ENCODE assay signal across 1 cellular context in genomic region chr6:26285143-26286134, GRCh38.
TF ChIP-seq lines count a peak whose summit lies in the region.

No MANE protein-coding gene starts in this region.

TF ChIP-seq in GM12878, 131 proteins besides CTCF, POLR2A, EP300 and RAD21 (continued from another document and continues in another):
- TF ChIP-seq IRF3 (IDR thresholded peaks at IDR 0.05) = peak; percentile 67; the same call in 1 of the 2 replicates
- no peak for TF ChIP-seq ATF3 (IDR thresholded peaks at IDR 0.05; ENCODE audit: borderline replicate concordance, extremely low read depth, low read depth, low read length)
- peak; percentile 97 for TF ChIP-seq ATF2 (IDR thresholded peaks at IDR 0.05; ENCODE audit: low read length)
- peak; percentile 10; the same call in 1 of the 2 replicates for TF ChIP-seq MYB (IDR thresholded peaks at IDR 0.05; ENCODE audit: borderline replicate concordance, low read depth, low read length)
- TF ChIP-seq SREBF1 (IDR thresholded peaks at IDR 0.05; ENCODE audit: low read length) = no peak
- peak; percentile 85 for TF ChIP-seq PAX5 (IDR thresholded peaks at IDR 0.05; ENCODE audit: borderline replicate concordance, low read depth, low read length)
- TF ChIP-seq ZNF687 (IDR thresholded peaks at IDR 0.05) = peak; percentile 96
- peak; percentile 96 for TF ChIP-seq CREB1 (IDR thresholded peaks at IDR 0.05; ENCODE audit: low read depth)
- TF ChIP-seq SREBF2 (IDR thresholded peaks at IDR 0.05; ENCODE audit: low read length) = no peak
- peak; percentile 81 for TF ChIP-seq FOXK2 (IDR thresholded peaks at IDR 0.05)
- TF ChIP-seq BRCA1 (IDR thresholded peaks at IDR 0.05; ENCODE audit: low read depth, low read length) = no peak
- 0 out of 2 replicates have a peak, but pooled peaks have one; percentile 25 for TF ChIP-seq REST (IDR thresholded peaks at IDR 0.05; ENCODE audit: low read depth, low read length)
- TF ChIP-seq PML (IDR thresholded peaks at IDR 0.05; ENCODE audit: low read length) = peak; percentile 99
- TF ChIP-seq SIN3A (IDR thresholded peaks at IDR 0.05; ENCODE audit: low read depth, low read length) = peak; percentile 80
- peak in 1 of 2 experiments; percentile 60; a peak in 2 of 3 replicates for TF ChIP-seq EGR1 (IDR thresholded peaks at IDR 0.05; ENCODE audit: borderline replicate concordance in 1 of 2, low read depth in 2 of 2, low read length in 2 of 2)
- peak; percentile 82 for TF ChIP-seq CBX5 (IDR thresholded peaks at IDR 0.05; ENCODE audit: low read depth)
- TF ChIP-seq HSF1 (IDR thresholded peaks at IDR 0.05; ENCODE audit: low read depth, low read length) = no peak
- no peak for TF ChIP-seq TAF1 (IDR thresholded peaks at IDR 0.05; ENCODE audit: borderline replicate concordance, low read depth, low read length)
- TF ChIP-seq CHD1 (IDR thresholded peaks at IDR 0.05; ENCODE audit: low read depth, low read length) = 0 out of 2 replicates have a peak, but pooled peaks have one; percentile 22
- peak; percentile 98 for TF ChIP-seq SMAD1 (IDR thresholded peaks at IDR 0.05; ENCODE audit: low read depth, partially characterized antibody)
- TF ChIP-seq RUNX3 (IDR thresholded peaks at IDR 0.05; ENCODE audit: low read length) = peak; percentile 72
- TF ChIP-seq RELB (IDR thresholded peaks at IDR 0.05; ENCODE audit: low read depth) = peak; percentile 78; the same call in 1 of the 2 replicates
- TF ChIP-seq IRF5 (IDR thresholded peaks at IDR 0.05; ENCODE audit: borderline replicate concordance) = no peak
- TF ChIP-seq RFX5 (IDR thresholded peaks at IDR 0.05; ENCODE audit: low read depth, low read length) = 0 out of 2 replicates have a peak, but pooled peaks have one; percentile 21
- peak; percentile 95 for TF ChIP-seq NFXL1 (IDR thresholded peaks at IDR 0.05; ENCODE audit: borderline replicate concordance)
- TF ChIP-seq NR2C2 (IDR thresholded peaks at IDR 0.05; ENCODE audit: borderline replicate concordance, control insufficient read depth, insufficient read length, low read depth) = no peak
- peak; percentile 35; the same call in 1 of the 2 replicates for TF ChIP-seq NR2C1 (IDR thresholded peaks at IDR 0.05)
- no peak for TF ChIP-seq KAT2A (conservative IDR thresholded peaks at IDR 0.05; ENCODE audit: control insufficient read depth, low read depth, low read length)
- TF ChIP-seq USF2 (IDR thresholded peaks at IDR 0.05; ENCODE audit: borderline replicate concordance, low read depth, low read length) = no peak
- TF ChIP-seq SKIL (IDR thresholded peaks at IDR 0.05; ENCODE audit: low read depth, poor library complexity, severe bottlenecking) = peak; percentile 87
- TF ChIP-seq SMARCA5 (IDR thresholded peaks at IDR 0.05) = peak; percentile 88
- peak; percentile 37 for TF ChIP-seq HCFC1 (IDR thresholded peaks at IDR 0.05; ENCODE audit: low read length)
